22 cellular contexts compared by ENCODE assay signal in genomic region chr3:70501596-70501995, GRCh38.
"Had no signal": no experiment of that assay in that cellular context is flagged by ENCODE, and none has a peak within 500 bp of the region (broad histone marks: within the 10 kb centered on the region; RNA-seq: fewer than 3 reads in every experiment).

No MANE protein-coding gene starts in this region.

- H3K36me3 Mint-ChIP-seq: activated naive CD4-positive, alpha-beta T cell treated with anti-CD3 and anti-CD28 coated beads, Interleukin-2, amount 50 U/mL, for 72 hours; neural progenitor cell had no signal

- H3K4me3 Mint-ChIP-seq: naive thymus-derived CD8-positive, alpha-beta T cell; neural progenitor cell had no signal

- H3K27ac ChIP-seq: adrenal gland, ascending aorta, brain microvascular endothelial cell, esophagus muscularis mucosa, left ventricle myocardium inferior, neural progenitor cell, sigmoid colon, thyroid gland, upper lobe of right lung had no signal

- H3K27me3 ChIP-seq: adrenal gland, ascending aorta, brain microvascular endothelial cell, esophagus muscularis mucosa, neural progenitor cell, sigmoid colon, thyroid gland, upper lobe of right lung had no signal

- H3K27ac Mint-ChIP-seq: activated naive CD4-positive, alpha-beta T cell treated with anti-CD3 and anti-CD28 coated beads, Interleukin-2, amount 50 U/mL, for 72 hours; naive thymus-derived CD8-positive, alpha-beta T cell; neural progenitor cell had no signal

- H3K9me3 Mint-ChIP-seq: activated naive CD4-positive, alpha-beta T cell treated with anti-CD3 and anti-CD28 coated beads, Interleukin-2, amount 50 U/mL, for 72 hours; neural progenitor cell had no signal

- H3K4me1 Mint-ChIP-seq: neural progenitor cell had no signal

- ATAC-seq: activated naive CD4-positive, alpha-beta T cell treated with anti-CD3 and anti-CD28 coated beads, Interleukin-2, amount 50 U/mL, for 72 hours; naive thymus-derived CD8-positive, alpha-beta T cell; upper lobe of right lung had no signal

- H3K9me3 ChIP-seq: adrenal gland, ascending aorta, esophagus muscularis mucosa, left ventricle myocardium inferior, sigmoid colon, thyroid gland, upper lobe of right lung had no signal

- DNase-seq: activated gamma-delta T cell treated with Interleukin-2 at 50 U/mL for 16 hours; activated T-cell treated with anti-CD3 and anti-CD28 coated beads, Interleukin-2, amount 50 U/mL, for 1 hour; adrenal gland; brain microvascular endothelial cell; central memory CD4-positive, alpha-beta T cell; glutamatergic neuron; hypothalamus; left ventricle myocardium inferior; naive thymus-derived CD8-positive, alpha-beta T cell; posterior cingulate gyrus; sigmoid colon; stimulated activated CD4-positive, alpha-beta T cell treated with anti-CD3 and anti-CD28 coated beads, Interleukin-15, amount 100 ng/mL, for 24 hours; stimulated activated CD4-positive, alpha-beta T cell treated with anti-CD3 and anti-CD28 coated beads, Interleukin-2, amount 100 ng/mL, for 48 hours; stimulated activated CD8-positive, alpha-beta memory T cell treated with anti-CD3 and anti-CD28 coated beads, Interleukin-4, amount 100 ng/mL, for 48 hours; stimulated activated naive CD4-positive, alpha-beta T cell treated with Interleukin-2 at 50 U/mL for 16 hours; T-helper 9 cell; thyroid gland; upper lobe of right lung had no signal
